Comparison of ENCODE assay signal across 8 cellular contexts in genomic region chr16:78098544-78099371, GRCh38.
A peak's percentile ranks its signal among the peaks of the same experiment; 100 is the strongest.
DNase-seq lines count a peak whose midpoint lies in the region; ATAC-seq and TF ChIP-seq lines count a peak whose summit lies in the region.

No MANE protein-coding gene starts in this region.

- peak overlapping the region; percentile 96 for H3K4me2 ChIP-seq in SU-DHL-6 (ENCODE audit: low read depth, low read length, poor library complexity, severe bottlenecking)

- no peaks in the 10 kb centered on the region for H3K9me2 ChIP-seq in SU-DHL-6 (replicated peaks; ENCODE audit: insufficient read depth, low read length)

- H3K9ac ChIP-seq in SU-DHL-6 (ENCODE audit: low read length): peak overlapping the region; percentile 64

- H2AFZ ChIP-seq in SU-DHL-6 (ENCODE audit: low read depth, low read length, severe bottlenecking): peak overlapping the region; percentile 99

- no peak for DNase-seq in HAP-1 (ENCODE audit: low spot score in 2 of 2)
- no peak for DNase-seq in fibroblast of pulmonary artery (ENCODE audit: low read depth)
- DNase-seq in skeletal muscle cell (ENCODE audit: low read depth): no peak
- DNase-seq in midbrain (lab: John Stamatoyannopoulos, UW): no peak
- no peak for DNase-seq in GM03348 (ENCODE audit: low spot score)
- DNase-seq in LoVo (ENCODE audit: low spot score): no peak

- 0 out of 2 replicates have a peak, but pooled peaks cover 4% of the 10 kb centered on the region for H3F3A ChIP-seq in SU-DHL-6 (ENCODE audit: insufficient read depth)

- H3K27me3 ChIP-seq in HAP-1 (ENCODE audit: low read depth): peaks cover 4% of the 10 kb centered on the region; the same call in 1 of the 2 replicates
- no peaks in the 10 kb centered on the region for H3K27me3 ChIP-seq in SU-DHL-6 (ENCODE audit: low read length)

- H3K9me3 ChIP-seq in HAP-1 (peaks cover 4% of the 10 kb centered on the region; the same call in 1 of the 2 replicates), SU-DHL-6 (ENCODE audit: insufficient read depth, low read length) (no peaks in the 10 kb centered on the region)

- ATAC-seq in HG03457 (IDR thresholded peaks at IDR 0.05; ENCODE audit: unreplicated experiment): no peak

- in situ Hi-C loops in HAP-1 (cut with MboI; ENCODE audit: low sequenced_read_pairs): no loop called here

- H3K79me2 ChIP-seq in SU-DHL-6 (ENCODE audit: insufficient read depth, low read length): peaks cover 35% of the 10 kb centered on the region

- TF ChIP-seq CTCF in SU-DHL-6 (IDR thresholded peaks at IDR 0.05; ENCODE audit: insufficient read depth, low read length, poor library complexity, severe bottlenecking) (no peak), fibroblast of pulmonary artery (IDR thresholded peaks at IDR 0.05; ENCODE audit: low read length, missing control alignments) (no peak)

- peaks cover 9% of the 10 kb centered on the region for H3K4me1 ChIP-seq in HAP-1

- no peaks in the 10 kb centered on the region for H4K20me1 ChIP-seq in SU-DHL-6 (ENCODE audit: low read depth, low read length)

- no peaks in the 10 kb centered on the region for H3K36me3 ChIP-seq in HAP-1 (replicated peaks)
- H3K36me3 ChIP-seq in SU-DHL-6 (ENCODE audit: low read length): no peaks in the 10 kb centered on the region

- H3K27ac ChIP-seq in SU-DHL-6 (ENCODE audit: low read depth, low read length): peak overlapping the region; percentile 79

- H3K4me3 ChIP-seq in HAP-1: peak overlapping the region; percentile 76
- H3K4me3 ChIP-seq in SU-DHL-6 (ENCODE audit: insufficient read depth, low read length, poor library complexity, severe bottlenecking): peak overlapping the region; percentile 59
- peak overlapping the region; percentile 97 for H3K4me3 ChIP-seq in fibroblast of pulmonary artery (replicated peaks; ENCODE audit: low read depth, low read length)
- H3K4me3 ChIP-seq in skeletal muscle cell (ENCODE audit: low read depth, low read length): peak overlapping the region; percentile 97
